Comparison of ENCODE assay signal across 15 cellular contexts in genomic region chr10:22599636-22600228, GRCh38.
DNase-seq lines count a peak whose midpoint lies in the region; ATAC-seq, FAIRE-seq and TF ChIP-seq lines count a peak whose summit lies in the region.
"Had no signal": no experiment of that assay in that cellular context is flagged by ENCODE, and none has a peak within 500 bp of the region (broad histone marks: within the 10 kb centered on the region; RNA-seq: fewer than 3 reads in every experiment).

No MANE protein-coding gene starts in this region.

- H2AFZ ChIP-seq in Loucy (ENCODE audit: low read length) (no peak overlapping the region), GM12878 (ENCODE audit: control insufficient read depth, low read depth, low read length) (no peak overlapping the region)

- H3K4me1 Mint-ChIP-seq in natural killer cell treated with Interleukin-12 subunit alpha and Interleukin-12 subunit beta and Interleukin-15 and Interleukin-18, amount 100 ng/mL, for 72 hours (ENCODE audit: low read depth in 2 of 2): peaks cover 63 to 75% of the 10 kb centered on the region in 2 donors

- H3K4me2 ChIP-seq in Loucy (ENCODE audit: low read depth, low read length, poor library complexity, severe bottlenecking) (peak overlapping the region; percentile 39), GM12878 (ENCODE audit: control insufficient read depth, insufficient read depth) (peak overlapping the region; percentile 58)

- RAD21 ChIA-PET in GM12878 (lab: Charles Lee; ENCODE audit: unreplicated experiment): interaction anchor here (0.8 to 2.8 kb wide), 17 partner anchors 12 to 389 kb away, joined by 3 to 22 read pairs (median 6); no protein-coding TSS in a partner anchor

- TF ChIP-seq POLR2A in GM12878 (IDR thresholded peaks at IDR 0.05; ENCODE audit: low read depth, low read length): no peak

- FAIRE-seq in GM12878 (lab: Jason Lieb, UNC): no peak
- FAIRE-seq: colon had no signal

- intact Hi-C loops in GM12878 (cut with micrococcal nuclease; ENCODE audit: unreplicated experiment): loop anchor here (5.0 kb wide), 1 partner anchor 33 kb away; no protein-coding TSS in a partner anchor

- DNase-seq in NCI-H82 (lab: John Stamatoyannopoulos, UW) (peak; percentile 22), NCI-H82 treated with DMSO at 0.1 percent for 48 hours (lab: John Stamatoyannopoulos, UW; ENCODE audit: unreplicated experiment) (no peak), GM12878 (ENCODE audit: low read depth, low spot score) (no peak), dermis blood vessel endothelial cell (no peak)
- DNase-seq in natural killer cell treated with Interleukin-12 subunit alpha and Interleukin-12 subunit beta and Interleukin-15 and Interleukin-18, amount 100 ng/mL, for 72 hours (ENCODE audit: low spot score): no peak
- DNase-seq: activated gamma-delta T cell treated with Interleukin-2 at 50 U/mL for 16 hours, DMS153, NCI-H1048, NCI-H446 treated with DMSO at 0.1 percent for 48 hours, thyroid gland had no signal

- no peaks in the 10 kb centered on the region for H3K36me3 Mint-ChIP-seq in natural killer cell treated with Interleukin-12 subunit alpha and Interleukin-12 subunit beta and Interleukin-15 and Interleukin-18, amount 100 ng/mL, for 72 hours

- H3K9me3 Mint-ChIP-seq in natural killer cell treated with Interleukin-12 subunit alpha and Interleukin-12 subunit beta and Interleukin-15 and Interleukin-18, amount 100 ng/mL, for 72 hours: no peaks in the 10 kb centered on the region

- no peak for TF ChIP-seq EP300 in GM12878 (IDR thresholded peaks at IDR 0.05; ENCODE audit: borderline replicate concordance in 1 of 2, control insufficient read depth in 1 of 2, low read depth in 2 of 2, low read length in 2 of 2)

- no peak for TF ChIP-seq RAD21 in GM12878 (IDR thresholded peaks at IDR 0.05; ENCODE audit: insufficient read depth, low read depth, low read length)

- no peaks in the 10 kb centered on the region for H3K27me3 ChIP-seq in Loucy (ENCODE audit: insufficient read depth, low read length, poor library complexity, severe bottlenecking)
- H3K27me3 ChIP-seq in GM12878 (replicated peaks in 1 of 2; ENCODE audit: control insufficient read depth in 2 of 2, insufficient read depth in 2 of 2, low read length in 1 of 2): no peaks in the 10 kb centered on the region
- H3K27me3 ChIP-seq: thyroid gland had no signal

- H3K9me3 ChIP-seq in Loucy (ENCODE audit: insufficient read depth, low read depth, low read length): no peaks in the 10 kb centered on the region
- H3K9me3 ChIP-seq in GM12878 (replicated peaks; ENCODE audit: control insufficient read depth, insufficient read depth, low read length): no peaks in the 10 kb centered on the region
- H3K9me3 ChIP-seq: thyroid gland had no signal

- POLR2A ChIA-PET in GM12878 (lab: Charles Lee): interaction anchor here (0.9 to 3.5 kb wide), 7 partner anchors 24 to 114 kb away, joined by 3 to 10 read pairs (median 4); partner anchors contain the start of gene PIP4K2A

- H3K9me2 ChIP-seq in Loucy (replicated peaks; ENCODE audit: low read depth, low read length): no peaks in the 10 kb centered on the region

- H3K79me2 ChIP-seq in Loucy (ENCODE audit: insufficient read depth, low read length): peaks cover 74% of the 10 kb centered on the region
- H3K79me2 ChIP-seq in GM12878 (ENCODE audit: control insufficient read depth, insufficient read depth, low read length): peaks cover 58% of the 10 kb centered on the region

- peaks cover 19% of the 10 kb centered on the region; the same call in 1 of the 2 replicates for H3K36me3 ChIP-seq in Loucy (ENCODE audit: insufficient read depth, low read length)
- H3K36me3 ChIP-seq in GM12878 (ENCODE audit: control insufficient read depth in 2 of 2, insufficient read depth in 2 of 2, low read length in 1 of 2): peaks cover 7 to 19% of the 10 kb centered on the region in 2 experiments
- H3K36me3 ChIP-seq: thyroid gland had no signal

- H3K4me3 ChIP-seq in Loucy (ENCODE audit: low read length, poor library complexity, severe bottlenecking) (peak overlapping the region; percentile 30), GM12878 (no peak overlapping the region)
- H3K4me3 ChIP-seq: thyroid gland had no signal

- no peaks in the 10 kb centered on the region for H3K27me3 Mint-ChIP-seq in natural killer cell treated with Interleukin-12 subunit alpha and Interleukin-12 subunit beta and Interleukin-15 and Interleukin-18, amount 100 ng/mL, for 72 hours

- H4K20me1 ChIP-seq in Loucy (ENCODE audit: insufficient read depth, low read length, poor library complexity, severe bottlenecking) (peaks cover 21% of the 10 kb centered on the region), GM12878 (ENCODE audit: control insufficient read depth, insufficient read depth) (no peaks in the 10 kb centered on the region)

- no TSS peak for BruUV-seq in GM12878 (replicated peaks; lab: Mats Ljungman, UMichigan)

- peaks cover 4% of the 10 kb centered on the region; the same call in 1 of the 2 replicates for H3F3A ChIP-seq in Loucy (ENCODE audit: low read depth)

- peak overlapping the region; percentile 76 for H3K27ac ChIP-seq in GM12878 (ENCODE audit: control insufficient read depth, insufficient read depth)
- H3K27ac ChIP-seq: 22Rv1, thyroid gland had no signal

- SMC1A ChIA-PET in GM12878 (lab: Charles Lee; ENCODE audit: uncharacterized antibody, unreplicated experiment): interaction anchor here (0.6 to 5.5 kb wide), 27 partner anchors 10 to 384 kb away, joined by 3 to 51 read pairs (median 4); no protein-coding TSS in a partner anchor

- H3K4me1 ChIP-seq in Loucy (ENCODE audit: insufficient read depth, low read length, poor library complexity, severe bottlenecking) (peaks cover 62% of the 10 kb centered on the region), GM12878 (ENCODE audit: control insufficient read depth, insufficient read depth, low read length) (peaks cover 56% of the 10 kb centered on the region)

- ATAC-seq in GM12878 (no peak), HG02885 (IDR thresholded peaks at IDR 0.05; ENCODE audit: poor library complexity, unreplicated experiment) (no peak)
- ATAC-seq in natural killer cell treated with Interleukin-12 subunit alpha and Interleukin-12 subunit beta and Interleukin-15 and Interleukin-18, amount 100 ng/mL, for 72 hours: no peak
- no peak for ATAC-seq in activated CD4-positive, CD25-positive, alpha-beta regulatory T cell treated with anti-CD3 and anti-CD28 coated beads, Interleukin-2, amount 50 U/mL, for 24 hours

- in situ Hi-C loops in GM12878 (cut with MboI): no loop called here

- H3K27ac Mint-ChIP-seq in natural killer cell treated with Interleukin-12 subunit alpha and Interleukin-12 subunit beta and Interleukin-15 and Interleukin-18, amount 100 ng/mL, for 72 hours: peak overlapping the region; percentile 90 to 95

- H3K9ac ChIP-seq in Loucy (ENCODE audit: low read depth, low read length, poor library complexity, severe bottlenecking): no peak overlapping the region
- no peak overlapping the region for H3K9ac ChIP-seq in GM12878 (ENCODE audit: control insufficient read depth, insufficient read depth, low read length)

- CTCF ChIA-PET in GM12878 (lab: Yijun Ruan, JAX): interaction anchor here (0.6 to 1.9 kb wide), 6 partner anchors 20 to 601 kb away, joined by 3 to 11 read pairs (median 4); no protein-coding TSS in a partner anchor

- TF ChIP-seq CTCF in Loucy (conservative IDR thresholded peaks at IDR 0.05; ENCODE audit: low read length) (no peak), GM12878 (IDR thresholded peaks at IDR 0.05 in 2 of 3, conservative IDR thresholded peaks at IDR 0.05 in 1 of 3; ENCODE audit: control insufficient read depth in 2 of 3, extremely low read depth in 1 of 3, insufficient read depth in 1 of 3, low read depth in 3 of 3, low read length in 3 of 3) (no peak)

- peak overlapping the region; percentile 73 for H3K4me3 Mint-ChIP-seq in natural killer cell treated with Interleukin-12 subunit alpha and Interleukin-12 subunit beta and Interleukin-15 and Interleukin-18, amount 100 ng/mL, for 72 hours

- WGBS in GM12878 (ENCODE audit: insufficient coverage, insufficient replicate concordance, low lambda C conversion rate, missing lambda C conversion rate): 56% methylated on average over 11 of the region's 11 CpGs

TF ChIP-seq in GM12878, 131 proteins besides CTCF, POLR2A, EP300 and RAD21 (continues in another document):
- TF ChIP-seq NBN (IDR thresholded peaks at IDR 0.05) (no peak), IKZF1 (conservative IDR thresholded peaks at IDR 0.05) (no peak), ELK1 (IDR thresholded peaks at IDR 0.05; ENCODE audit: low read depth, low read length) (no peak), NR2C1 (IDR thresholded peaks at IDR 0.05) (no peak), FOXM1 (IDR thresholded peaks at IDR 0.05; ENCODE audit: low read depth, low read length) (no peak), PAX8 (IDR thresholded peaks at IDR 0.05) (no peak)
